10 cellular contexts compared by ENCODE assay signal in genomic region chr22:41512421-41513194, GRCh38. TPM values are rescaled to one million over a fixed set of nuclear protein-coding genes. Genes with fewer than 3 reads are reported as not detected.
A peak's percentile ranks its signal among the peaks of the same experiment; 100 is the strongest.
DNase-seq lines count a peak whose midpoint lies in the region; ATAC-seq and TF ChIP-seq lines count a peak whose summit lies in the region.
"Had no signal": no experiment of that assay in that cellular context is flagged by ENCODE, and none has a peak within 500 bp of the region (broad histone marks: within the 10 kb centered on the region; RNA-seq: fewer than 3 reads in every experiment).

No MANE protein-coding gene starts in this region.

- peaks cover 39% of the 10 kb centered on the region for H3K36me3 Mint-ChIP-seq in activated CD4-positive, alpha-beta T cell treated with anti-CD3 and anti-CD28 coated beads, Interleukin-2, amount 10 ng/mL, durations not matched to agents 24 days and 14 days (ENCODE audit: low read depth)

- ATAC-seq in GM18511 (IDR thresholded peaks at IDR 0.05; ENCODE audit: unreplicated experiment), result no peak

- TF ChIP-seq CTCF in fibroblast of the aortic adventitia (IDR thresholded peaks at IDR 0.05; ENCODE audit: insufficient read depth, low read length), result no peak

- peaks cover 5% of the 10 kb centered on the region for H3K4me1 Mint-ChIP-seq in activated CD4-positive, alpha-beta T cell treated with anti-CD3 and anti-CD28 coated beads, Interleukin-2, amount 10 ng/mL, durations not matched to agents 24 days and 14 days

- no peak overlapping the region for H3K4me3 Mint-ChIP-seq in activated CD4-positive, alpha-beta T cell treated with anti-CD3 and anti-CD28 coated beads, Interleukin-2, amount 10 ng/mL, durations not matched to agents 24 days and 14 days

- no peak overlapping the region for H3K4me2 ChIP-seq in GM23248 (ENCODE audit: unreplicated experiment)
- H3K4me2 ChIP-seq in trophoblast cell (ENCODE audit: low read length), result peak overlapping the region; percentile 5

- H3K79me1 ChIP-seq in trophoblast cell (ENCODE audit: low read length), result peaks cover 4% of the 10 kb centered on the region

- no peaks in the 10 kb centered on the region for H3K27me3 ChIP-seq in GM23248 (replicated peaks; ENCODE audit: insufficient read depth)
- no peaks in the 10 kb centered on the region for H3K27me3 ChIP-seq in NT2/D1 (ENCODE audit: insufficient read depth, insufficient read length)
- H3K27me3 ChIP-seq in trophoblast cell (ENCODE audit: insufficient read depth, low read length), result no peaks in the 10 kb centered on the region

- no peaks in the 10 kb centered on the region for H3F3A ChIP-seq in GM23248 (ENCODE audit: insufficient read depth)

- H3K23ac ChIP-seq in trophoblast cell (ENCODE audit: low read length), result no peak overlapping the region

- H4K20me1 ChIP-seq in GM23248 (ENCODE audit: insufficient read depth), result no peaks in the 10 kb centered on the region

- H3K27ac Mint-ChIP-seq in activated CD4-positive, alpha-beta T cell treated with anti-CD3 and anti-CD28 coated beads, Interleukin-2, amount 10 ng/mL, durations not matched to agents 24 days and 14 days, result no peak overlapping the region

- H3K36me3 ChIP-seq in GM23248 (ENCODE audit: low read depth) (no peaks in the 10 kb centered on the region), NT2/D1 (ENCODE audit: insufficient read depth, insufficient read length, low read length) (peaks cover 71% of the 10 kb centered on the region), trophoblast cell (ENCODE audit: control insufficient read depth in 1 of 2, insufficient read depth in 2 of 2, low read length in 2 of 2) (peaks cover 59 to 63% of the 10 kb centered on the region in 2 experiments)

- H3K27ac ChIP-seq in GM23248 (no peak overlapping the region), trophoblast cell (ENCODE audit: low read depth, low read length) (no peak overlapping the region)

- H3K9me3 ChIP-seq in GM23248 (ENCODE audit: low read depth), result no peaks in the 10 kb centered on the region
- H3K9me3 ChIP-seq in NT2/D1 (ENCODE audit: insufficient read depth, low read length), result no peaks in the 10 kb centered on the region
- no peaks in the 10 kb centered on the region for H3K9me3 ChIP-seq in trophoblast cell (ENCODE audit: insufficient read depth, low read depth, low read length)

- DNase-seq in GM23248, result peak; percentile 83
- peak; percentile 58 for DNase-seq in NT2/D1 (ENCODE audit: low read depth, low spot score)
- DNase-seq in fibroblast of the aortic adventitia (ENCODE audit: low read depth), result peak; percentile 62
- DNase-seq in trophoblast cell, result no peak
- no peak for DNase-seq in activated CD4-positive, alpha-beta T cell treated with anti-CD3 and anti-CD28 coated beads, Interleukin-2, amount 10 ng/mL, durations not matched to agents 24 days and 14 days
- no peak for DNase-seq in T-helper 9 cell
- DNase-seq in activated T-cell treated with anti-CD3 and anti-CD28 coated beads for 4 hours, result no peak
- DNase-seq: activated CD4-positive, alpha-beta T cell treated with anti-CD3 and anti-CD28 coated beads for 4 hours had no signal

- no peaks in the 10 kb centered on the region for H3K27me3 Mint-ChIP-seq in activated CD4-positive, alpha-beta T cell treated with anti-CD3 and anti-CD28 coated beads, Interleukin-2, amount 10 ng/mL, durations not matched to agents 24 days and 14 days

- intact Hi-C loops in activated CD4-positive, alpha-beta T cell treated with anti-CD3 and anti-CD28 coated beads, Interleukin-2, amount 10 ng/mL, durations not matched to agents 24 days and 14 days (cut with micrococcal nuclease), result no loop called here

- H2AFZ ChIP-seq in GM23248, result no peak overlapping the region
- H2AFZ ChIP-seq in trophoblast cell (ENCODE audit: insufficient read depth, low read length, poor library complexity), result no peak overlapping the region

- peak overlapping the region; percentile 15 for H2BK5ac ChIP-seq in trophoblast cell (ENCODE audit: low read depth, low read length, poor library complexity)

- H2AK5ac ChIP-seq in trophoblast cell (ENCODE audit: low read length), result peak overlapping the region; percentile 71

- peak overlapping the region; percentile 25 for H4K12ac ChIP-seq in trophoblast cell (ENCODE audit: low read depth, low read length)

- H2BK12ac ChIP-seq in trophoblast cell (ENCODE audit: low read length), result peak overlapping the region; percentile 26

- no peak overlapping the region for H3K4ac ChIP-seq in trophoblast cell (ENCODE audit: low read depth, low read length)

- H2BK120ac ChIP-seq in trophoblast cell (ENCODE audit: insufficient read depth, low read length, poor library complexity), result no peak overlapping the region

- H3K9ac ChIP-seq in GM23248, result no peak overlapping the region
- peak overlapping the region; percentile 64 for H3K9ac ChIP-seq in NT2/D1 (ENCODE audit: insufficient read length, low read depth)
- no peak overlapping the region for H3K9ac ChIP-seq in trophoblast cell (ENCODE audit: low read length)

- H3K4me3 ChIP-seq in GM23248, result no peak overlapping the region
- H3K4me3 ChIP-seq in NT2/D1 (ENCODE audit: insufficient read length, low read depth), result no peak overlapping the region
- no peak overlapping the region for H3K4me3 ChIP-seq in fibroblast of the aortic adventitia (ENCODE audit: low read depth, low read length)
- H3K4me3 ChIP-seq in trophoblast cell (ENCODE audit: low read depth, low read length), result no peak overlapping the region
- H3K4me3 ChIP-seq: skin epidermis had no signal

- no peaks in the 10 kb centered on the region for H3K79me2 ChIP-seq in GM23248 (ENCODE audit: insufficient read depth)
- H3K79me2 ChIP-seq in trophoblast cell (ENCODE audit: control insufficient read depth, insufficient read depth, low read length, poor library complexity), result no peaks in the 10 kb centered on the region

- H3K14ac ChIP-seq in trophoblast cell (ENCODE audit: low read length), result peak overlapping the region; percentile 34

- in situ Hi-C loops in GM23248 (cut with MboI), result loop anchor here (10.0 kb wide), 1 partner anchor 108 kb away; no protein-coding TSS in a partner anchor

- no peaks in the 10 kb centered on the region for H3K9me3 Mint-ChIP-seq in activated CD4-positive, alpha-beta T cell treated with anti-CD3 and anti-CD28 coated beads, Interleukin-2, amount 10 ng/mL, durations not matched to agents 24 days and 14 days

- 51 to 54% methylated on average over 17 of the region's 17 CpGs for WGBS in GM23248 (ENCODE audit: low coverage in 1 of 2, low lambda C conversion rate in 2 of 2, missing lambda C conversion rate in 2 of 2), 2 experiments
- no CpG with 5 or more reads among the region's 17 CpGs for WGBS in trophoblast cell (ENCODE audit: extremely low coverage, insufficient coverage, insufficient read length)

- H3K9me2 ChIP-seq in GM23248 (ENCODE audit: insufficient read depth), result no peaks in the 10 kb centered on the region

- peak overlapping the region; percentile 15 for H4K8ac ChIP-seq in trophoblast cell (ENCODE audit: low read depth, low read length)

- H4K91ac ChIP-seq in trophoblast cell (ENCODE audit: low read depth, low read length), result peak overlapping the region; percentile 58

- H3K18ac ChIP-seq in trophoblast cell (ENCODE audit: low read length), result peak overlapping the region; percentile 8

- peaks cover 9% of the 10 kb centered on the region for H3K4me1 ChIP-seq in GM23248 (ENCODE audit: insufficient read depth)
- peaks cover 23% of the 10 kb centered on the region for H3K4me1 ChIP-seq in NT2/D1 (ENCODE audit: insufficient read depth, insufficient read length)
- H3K4me1 ChIP-seq in trophoblast cell (ENCODE audit: control insufficient read depth in 1 of 2, insufficient read depth in 2 of 2, low read length in 2 of 2), result peaks cover 12% of the 10 kb centered on the region in 2 experiments

RNA-seq across cellular contexts. Expression of gene POLR3H, which starts 31.7 kb away (rescaled TPM):
- total RNA-seq in GM23248 (2014; rRNA removed; shearing (Covaris generic)), result 16.8 and 21.2 TPM in 2 replicates
- polyA plus RNA-seq in GM23248 (2016; fragmentation: Nextera tagmentation; extraction: Ambion mirVana), result 49.6 and 52.2 TPM in 2 replicates
- total RNA-seq in fibroblast of the aortic adventitia (ENCODE audit: low replicate concordance), result 18.7 and 27.7 TPM in 2 replicates
- 18.5 and 20.5 TPM in 2 replicates for polyA plus RNA-seq in trophoblast cell (2013)
- total RNA-seq in activated CD4-positive, alpha-beta T cell treated with anti-CD3 and anti-CD28 coated beads, Interleukin-2, amount 10 ng/mL, durations not matched to agents 24 days and 14 days, result 49.2 and 50.6 TPM in 2 replicates

RNA-seq across cellular contexts. Expression of gene ACO2, which starts 43.7 kb away (rescaled TPM):
- total RNA-seq in GM23248 (2014; rRNA removed; shearing (Covaris generic)), result 41.5 and 60.4 TPM in 2 replicates
- polyA plus RNA-seq in GM23248 (2016; fragmentation: Nextera tagmentation; extraction: Ambion mirVana), result 68.1 and 68.7 TPM in 2 replicates
- total RNA-seq in fibroblast of the aortic adventitia (ENCODE audit: low replicate concordance), result 42.2 and 45.9 TPM in 2 replicates
- polyA plus RNA-seq in trophoblast cell (2013), result 63.0 and 64.1 TPM in 2 replicates
- 103 and 104 TPM in 2 replicates for total RNA-seq in activated CD4-positive, alpha-beta T cell treated with anti-CD3 and anti-CD28 coated beads, Interleukin-2, amount 10 ng/mL, durations not matched to agents 24 days and 14 days

RNA-seq across cellular contexts. Expression of gene PHF5A, which starts 44.1 kb away (rescaled TPM):
- total RNA-seq in GM23248 (2014; rRNA removed; shearing (Covaris generic)), result 41.9 and 53.4 TPM in 2 replicates
- polyA plus RNA-seq in GM23248 (2016; fragmentation: Nextera tagmentation; extraction: Ambion mirVana), result 13.1 and 13.7 TPM in 2 replicates
- total RNA-seq in fibroblast of the aortic adventitia (ENCODE audit: low replicate concordance), result 34.6 and 35.7 TPM in 2 replicates
- polyA plus RNA-seq in trophoblast cell (2013), result 46.3 and 48.1 TPM in 2 replicates
- total RNA-seq in activated CD4-positive, alpha-beta T cell treated with anti-CD3 and anti-CD28 coated beads, Interleukin-2, amount 10 ng/mL, durations not matched to agents 24 days and 14 days, result 90.3 and 98.3 TPM in 2 replicates

RNA-seq across cellular contexts. Expression of gene CSDC2, which starts 48.2 kb away (rescaled TPM):
- 0.38 TPM in 1 of 2 replicates, not detected in the other for total RNA-seq in GM23248 (2014; rRNA removed; shearing (Covaris generic))
- 0.59 and 1.1 TPM in 2 replicates for polyA plus RNA-seq in GM23248 (2016; fragmentation: Nextera tagmentation; extraction: Ambion mirVana)
- 3.3 and 3.8 TPM in 2 replicates for total RNA-seq in fibroblast of the aortic adventitia (ENCODE audit: low replicate concordance)
- polyA plus RNA-seq in trophoblast cell (2013), result 3.1 TPM in 2 replicates
- total RNA-seq in activated CD4-positive, alpha-beta T cell treated with anti-CD3 and anti-CD28 coated beads, Interleukin-2, amount 10 ng/mL, durations not matched to agents 24 days and 14 days, result not detected in 2 replicates

Comparison
In these comparisons a context has a peak if more than half of its experiments do, and no peak if none do; other contexts are left out.
1. DNase-seq: peak in GM23248 (single experiment), NT2/D1 (single experiment) and fibroblast of the aortic adventitia (single experiment); none in trophoblast cell (0 of 2), activated CD4-positive, alpha-beta T cell treated with anti-CD3 and anti-CD28 coated beads, Interleukin-2, amount 10 ng/mL, durations not matched to agents 24 days and 14 days (single experiment), T-helper 9 cell (single experiment) and activated T-cell treated with anti-CD3 and anti-CD28 coated beads for 4 hours (single experiment).